Comparison of ENCODE assay signal across 1 cellular context in the genomic region with DNA sequence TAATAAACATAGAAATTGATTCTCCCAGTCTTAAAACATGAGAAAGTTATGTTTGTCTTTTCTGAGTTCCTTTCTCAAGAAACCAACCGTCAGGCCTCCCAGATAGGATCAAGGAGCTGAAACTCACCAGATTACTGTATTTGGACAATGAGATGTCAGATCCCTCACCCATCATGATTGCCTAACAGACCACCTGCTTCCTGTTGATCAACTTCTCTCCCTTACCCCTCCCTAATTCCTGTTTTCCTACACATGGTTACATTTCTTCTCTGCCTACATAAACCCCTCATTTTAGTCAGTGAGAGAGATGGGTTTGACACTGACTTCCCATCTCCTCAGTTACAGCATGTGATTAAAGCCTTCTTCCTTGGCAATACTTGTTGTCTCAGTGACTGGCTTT.
TF ChIP-seq lines count a peak whose summit lies in the region.

No MANE protein-coding gene starts in this region.

TF ChIP-seq in K562, 482 proteins besides CTCF, POLR2A, EP300 and RAD21 (continued from another document and continues in another):
- TF ChIP-seq, protein P1, sequence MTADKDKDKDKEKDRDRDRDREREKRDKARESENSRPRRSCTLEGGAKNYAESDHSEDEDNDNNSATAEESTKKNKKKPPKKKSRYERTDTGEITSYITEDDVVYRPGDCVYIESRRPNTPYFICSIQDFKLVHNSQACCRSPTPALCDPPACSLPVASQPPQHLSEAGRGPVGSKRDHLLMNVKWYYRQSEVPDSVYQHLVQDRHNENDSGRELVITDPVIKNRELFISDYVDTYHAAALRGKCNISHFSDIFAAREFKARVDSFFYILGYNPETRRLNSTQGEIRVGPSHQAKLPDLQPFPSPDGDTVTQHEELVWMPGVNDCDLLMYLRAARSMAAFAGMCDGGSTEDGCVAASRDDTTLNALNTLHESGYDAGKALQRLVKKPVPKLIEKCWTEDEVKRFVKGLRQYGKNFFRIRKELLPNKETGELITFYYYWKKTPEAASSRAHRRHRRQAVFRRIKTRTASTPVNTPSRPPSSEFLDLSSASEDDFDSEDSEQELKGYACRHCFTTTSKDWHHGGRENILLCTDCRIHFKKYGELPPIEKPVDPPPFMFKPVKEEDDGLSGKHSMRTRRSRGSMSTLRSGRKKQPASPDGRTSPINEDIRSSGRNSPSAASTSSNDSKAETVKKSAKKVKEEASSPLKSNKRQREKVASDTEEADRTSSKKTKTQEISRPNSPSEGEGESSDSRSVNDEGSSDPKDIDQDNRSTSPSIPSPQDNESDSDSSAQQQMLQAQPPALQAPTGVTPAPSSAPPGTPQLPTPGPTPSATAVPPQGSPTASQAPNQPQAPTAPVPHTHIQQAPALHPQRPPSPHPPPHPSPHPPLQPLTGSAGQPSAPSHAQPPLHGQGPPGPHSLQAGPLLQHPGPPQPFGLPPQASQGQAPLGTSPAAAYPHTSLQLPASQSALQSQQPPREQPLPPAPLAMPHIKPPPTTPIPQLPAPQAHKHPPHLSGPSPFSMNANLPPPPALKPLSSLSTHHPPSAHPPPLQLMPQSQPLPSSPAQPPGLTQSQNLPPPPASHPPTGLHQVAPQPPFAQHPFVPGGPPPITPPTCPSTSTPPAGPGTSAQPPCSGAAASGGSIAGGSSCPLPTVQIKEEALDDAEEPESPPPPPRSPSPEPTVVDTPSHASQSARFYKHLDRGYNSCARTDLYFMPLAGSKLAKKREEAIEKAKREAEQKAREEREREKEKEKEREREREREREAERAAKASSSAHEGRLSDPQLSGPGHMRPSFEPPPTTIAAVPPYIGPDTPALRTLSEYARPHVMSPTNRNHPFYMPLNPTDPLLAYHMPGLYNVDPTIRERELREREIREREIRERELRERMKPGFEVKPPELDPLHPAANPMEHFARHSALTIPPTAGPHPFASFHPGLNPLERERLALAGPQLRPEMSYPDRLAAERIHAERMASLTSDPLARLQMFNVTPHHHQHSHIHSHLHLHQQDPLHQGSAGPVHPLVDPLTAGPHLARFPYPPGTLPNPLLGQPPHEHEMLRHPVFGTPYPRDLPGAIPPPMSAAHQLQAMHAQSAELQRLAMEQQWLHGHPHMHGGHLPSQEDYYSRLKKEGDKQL (CRISPR knock-in tag; IDR thresholded peaks at IDR 0.05; ENCODE audit: borderline replicate concordance) = no peak
- peak; percentile 69 for TF ChIP-seq ARID1B (IDR thresholded peaks at IDR 0.05)
- TF ChIP-seq, protein P2, sequence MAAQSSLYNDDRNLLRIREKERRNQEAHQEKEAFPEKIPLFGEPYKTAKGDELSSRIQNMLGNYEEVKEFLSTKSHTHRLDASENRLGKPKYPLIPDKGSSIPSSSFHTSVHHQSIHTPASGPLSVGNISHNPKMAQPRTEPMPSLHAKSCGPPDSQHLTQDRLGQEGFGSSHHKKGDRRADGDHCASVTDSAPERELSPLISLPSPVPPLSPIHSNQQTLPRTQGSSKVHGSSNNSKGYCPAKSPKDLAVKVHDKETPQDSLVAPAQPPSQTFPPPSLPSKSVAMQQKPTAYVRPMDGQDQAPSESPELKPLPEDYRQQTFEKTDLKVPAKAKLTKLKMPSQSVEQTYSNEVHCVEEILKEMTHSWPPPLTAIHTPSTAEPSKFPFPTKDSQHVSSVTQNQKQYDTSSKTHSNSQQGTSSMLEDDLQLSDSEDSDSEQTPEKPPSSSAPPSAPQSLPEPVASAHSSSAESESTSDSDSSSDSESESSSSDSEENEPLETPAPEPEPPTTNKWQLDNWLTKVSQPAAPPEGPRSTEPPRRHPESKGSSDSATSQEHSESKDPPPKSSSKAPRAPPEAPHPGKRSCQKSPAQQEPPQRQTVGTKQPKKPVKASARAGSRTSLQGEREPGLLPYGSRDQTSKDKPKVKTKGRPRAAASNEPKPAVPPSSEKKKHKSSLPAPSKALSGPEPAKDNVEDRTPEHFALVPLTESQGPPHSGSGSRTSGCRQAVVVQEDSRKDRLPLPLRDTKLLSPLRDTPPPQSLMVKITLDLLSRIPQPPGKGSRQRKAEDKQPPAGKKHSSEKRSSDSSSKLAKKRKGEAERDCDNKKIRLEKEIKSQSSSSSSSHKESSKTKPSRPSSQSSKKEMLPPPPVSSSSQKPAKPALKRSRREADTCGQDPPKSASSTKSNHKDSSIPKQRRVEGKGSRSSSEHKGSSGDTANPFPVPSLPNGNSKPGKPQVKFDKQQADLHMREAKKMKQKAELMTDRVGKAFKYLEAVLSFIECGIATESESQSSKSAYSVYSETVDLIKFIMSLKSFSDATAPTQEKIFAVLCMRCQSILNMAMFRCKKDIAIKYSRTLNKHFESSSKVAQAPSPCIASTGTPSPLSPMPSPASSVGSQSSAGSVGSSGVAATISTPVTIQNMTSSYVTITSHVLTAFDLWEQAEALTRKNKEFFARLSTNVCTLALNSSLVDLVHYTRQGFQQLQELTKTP (IDR thresholded peaks at IDR 0.05; ENCODE audit: low read depth in 1 of 2, partially characterized antibody in 2 of 2) = no peak
- TF ChIP-seq ZNF165 (CRISPR knock-in tag; IDR thresholded peaks at IDR 0.05; ENCODE audit: borderline replicate concordance) = no peak
- TF ChIP-seq NFIX (CRISPR knock-in tag; IDR thresholded peaks at IDR 0.05; ENCODE audit: low read depth) = no peak
- no peak for TF ChIP-seq LARP7 (IDR thresholded peaks at IDR 0.05)
- no peak for TF ChIP-seq SRSF9 (IDR thresholded peaks at IDR 0.05; ENCODE audit: borderline replicate concordance, low read depth, low read length)
- TF ChIP-seq HOXB6 (CRISPR knock-in tag; IDR thresholded peaks at IDR 0.05; ENCODE audit: borderline replicate concordance) = no peak
- TF ChIP-seq, protein P3, sequence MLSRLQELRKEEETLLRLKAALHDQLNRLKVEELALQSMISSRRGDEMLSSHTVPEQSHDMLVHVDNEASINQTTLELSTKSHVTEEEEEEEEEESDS (CRISPR knock-in tag; IDR thresholded peaks at IDR 0.05) = no peak
- TF ChIP-seq ASH1L (IDR thresholded peaks at IDR 0.05; ENCODE audit: borderline replicate concordance, low read depth, partially characterized antibody) = no peak
- peak; percentile 59; the same call in 1 of the 2 replicates for TF ChIP-seq MECOM (CRISPR knock-in tag; IDR thresholded peaks at IDR 0.05)
- TF ChIP-seq ZC3H4 (CRISPR knock-in tag; IDR thresholded peaks at IDR 0.05; ENCODE audit: borderline replicate concordance) = no peak
- no peak for TF ChIP-seq KAT7 (CRISPR knock-in tag; IDR thresholded peaks at IDR 0.05; ENCODE audit: borderline replicate concordance)
- TF ChIP-seq SAP30 (IDR thresholded peaks at IDR 0.05; ENCODE audit: borderline replicate concordance, insufficient read depth, low read depth, low read length, poor library complexity, severe bottlenecking) = no peak
- TF ChIP-seq BMI1 (IDR thresholded peaks at IDR 0.05; ENCODE audit: low read length) = no peak
- TF ChIP-seq, protein P4, sequence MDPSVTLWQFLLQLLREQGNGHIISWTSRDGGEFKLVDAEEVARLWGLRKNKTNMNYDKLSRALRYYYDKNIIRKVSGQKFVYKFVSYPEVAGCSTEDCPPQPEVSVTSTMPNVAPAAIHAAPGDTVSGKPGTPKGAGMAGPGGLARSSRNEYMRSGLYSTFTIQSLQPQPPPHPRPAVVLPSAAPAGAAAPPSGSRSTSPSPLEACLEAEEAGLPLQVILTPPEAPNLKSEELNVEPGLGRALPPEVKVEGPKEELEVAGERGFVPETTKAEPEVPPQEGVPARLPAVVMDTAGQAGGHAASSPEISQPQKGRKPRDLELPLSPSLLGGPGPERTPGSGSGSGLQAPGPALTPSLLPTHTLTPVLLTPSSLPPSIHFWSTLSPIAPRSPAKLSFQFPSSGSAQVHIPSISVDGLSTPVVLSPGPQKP (CRISPR knock-in tag; IDR thresholded peaks at IDR 0.05) = no peak
- no peak for TF ChIP-seq NCOA4 (IDR thresholded peaks at IDR 0.05; ENCODE audit: partially characterized antibody)
- TF ChIP-seq, protein P5, sequence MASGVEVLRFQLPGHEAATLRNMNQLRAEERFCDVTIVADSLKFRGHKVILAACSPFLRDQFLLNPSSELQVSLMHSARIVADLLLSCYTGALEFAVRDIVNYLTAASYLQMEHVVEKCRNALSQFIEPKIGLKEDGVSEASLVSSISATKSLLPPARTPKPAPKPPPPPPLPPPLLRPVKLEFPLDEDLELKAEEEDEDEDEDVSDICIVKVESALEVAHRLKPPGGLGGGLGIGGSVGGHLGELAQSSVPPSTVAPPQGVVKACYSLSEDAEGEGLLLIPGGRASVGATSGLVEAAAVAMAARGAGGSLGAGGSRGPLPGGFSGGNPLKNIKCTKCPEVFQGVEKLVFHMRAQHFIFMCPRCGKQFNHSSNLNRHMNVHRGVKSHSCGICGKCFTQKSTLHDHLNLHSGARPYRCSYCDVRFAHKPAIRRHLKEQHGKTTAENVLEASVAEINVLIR (CRISPR knock-in tag; IDR thresholded peaks at IDR 0.05) = no peak
- TF ChIP-seq SNRNP70 (optimal IDR thresholded peaks at IDR 0.05; ENCODE audit: low read depth, low read length) = no peak
- no peak for TF ChIP-seq ZNF316 (IDR thresholded peaks at IDR 0.05)
- TF ChIP-seq, protein P6, sequence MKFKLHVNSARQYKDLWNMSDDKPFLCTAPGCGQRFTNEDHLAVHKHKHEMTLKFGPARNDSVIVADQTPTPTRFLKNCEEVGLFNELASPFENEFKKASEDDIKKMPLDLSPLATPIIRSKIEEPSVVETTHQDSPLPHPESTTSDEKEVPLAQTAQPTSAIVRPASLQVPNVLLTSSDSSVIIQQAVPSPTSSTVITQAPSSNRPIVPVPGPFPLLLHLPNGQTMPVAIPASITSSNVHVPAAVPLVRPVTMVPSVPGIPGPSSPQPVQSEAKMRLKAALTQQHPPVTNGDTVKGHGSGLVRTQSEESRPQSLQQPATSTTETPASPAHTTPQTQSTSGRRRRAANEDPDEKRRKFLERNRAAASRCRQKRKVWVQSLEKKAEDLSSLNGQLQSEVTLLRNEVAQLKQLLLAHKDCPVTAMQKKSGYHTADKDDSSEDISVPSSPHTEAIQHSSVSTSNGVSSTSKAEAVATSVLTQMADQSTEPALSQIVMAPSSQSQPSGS (CRISPR knock-in tag; IDR thresholded peaks at IDR 0.05) = no peak
- TF ChIP-seq BHLHE40 (IDR thresholded peaks at IDR 0.05; ENCODE audit: low read length) = no peak
- no peak for TF ChIP-seq CEBPG (CRISPR knock-in tag; IDR thresholded peaks at IDR 0.05)
- peak; percentile 41 to 55; a peak in 2 of 4 replicates for TF ChIP-seq CEBPG (tag; conservative IDR thresholded peaks at IDR 0.05 in 1 of 2, IDR thresholded peaks at IDR 0.05 in 1 of 2)
- TF ChIP-seq TCF7L2 (IDR thresholded peaks at IDR 0.05; ENCODE audit: low read depth, low read length) = no peak
- TF ChIP-seq RCOR1 (IDR thresholded peaks at IDR 0.05; ENCODE audit: borderline replicate concordance in 1 of 2, low read depth in 2 of 2, low read length in 2 of 2) = no peak
- peak; percentile 60 for TF ChIP-seq GABPA (tag; conservative IDR thresholded peaks at IDR 0.05; ENCODE audit: low read depth)
- TF ChIP-seq NR2F6 (CRISPR knock-in tag; IDR thresholded peaks at IDR 0.05) = no peak
- TF ChIP-seq GATA2 (CRISPR knock-in tag; IDR thresholded peaks at IDR 0.05) = no peak
- no peak for TF ChIP-seq ZBED1 (IDR thresholded peaks at IDR 0.05)
- no peak for TF ChIP-seq TBL1XR1 (IDR thresholded peaks at IDR 0.05; ENCODE audit: low read length in 2 of 2)
- TF ChIP-seq GATAD2B (IDR thresholded peaks at IDR 0.05; ENCODE audit: borderline replicate concordance) = no peak
- no peak for TF ChIP-seq KHSRP (IDR thresholded peaks at IDR 0.05)
- TF ChIP-seq RBM39 (optimal IDR thresholded peaks at IDR 0.05; ENCODE audit: low read depth, low read length) = no peak
- no peak for TF ChIP-seq MCM3 (IDR thresholded peaks at IDR 0.05)
- TF ChIP-seq TEAD4 (IDR thresholded peaks at IDR 0.05; ENCODE audit: low read length) = peak; percentile 47; the same call in 1 of the 2 replicates
- TF ChIP-seq TEAD4 (CRISPR knock-in tag; IDR thresholded peaks at IDR 0.05; ENCODE audit: borderline replicate concordance) = no peak
- no peak for TF ChIP-seq FOXA1 (IDR thresholded peaks at IDR 0.05; ENCODE audit: borderline replicate concordance)
- TF ChIP-seq CREB1 (IDR thresholded peaks at IDR 0.05) = no peak
- no peak for TF ChIP-seq CREB1 (CRISPR knock-in tag; IDR thresholded peaks at IDR 0.05)
- TF ChIP-seq, protein P7, sequence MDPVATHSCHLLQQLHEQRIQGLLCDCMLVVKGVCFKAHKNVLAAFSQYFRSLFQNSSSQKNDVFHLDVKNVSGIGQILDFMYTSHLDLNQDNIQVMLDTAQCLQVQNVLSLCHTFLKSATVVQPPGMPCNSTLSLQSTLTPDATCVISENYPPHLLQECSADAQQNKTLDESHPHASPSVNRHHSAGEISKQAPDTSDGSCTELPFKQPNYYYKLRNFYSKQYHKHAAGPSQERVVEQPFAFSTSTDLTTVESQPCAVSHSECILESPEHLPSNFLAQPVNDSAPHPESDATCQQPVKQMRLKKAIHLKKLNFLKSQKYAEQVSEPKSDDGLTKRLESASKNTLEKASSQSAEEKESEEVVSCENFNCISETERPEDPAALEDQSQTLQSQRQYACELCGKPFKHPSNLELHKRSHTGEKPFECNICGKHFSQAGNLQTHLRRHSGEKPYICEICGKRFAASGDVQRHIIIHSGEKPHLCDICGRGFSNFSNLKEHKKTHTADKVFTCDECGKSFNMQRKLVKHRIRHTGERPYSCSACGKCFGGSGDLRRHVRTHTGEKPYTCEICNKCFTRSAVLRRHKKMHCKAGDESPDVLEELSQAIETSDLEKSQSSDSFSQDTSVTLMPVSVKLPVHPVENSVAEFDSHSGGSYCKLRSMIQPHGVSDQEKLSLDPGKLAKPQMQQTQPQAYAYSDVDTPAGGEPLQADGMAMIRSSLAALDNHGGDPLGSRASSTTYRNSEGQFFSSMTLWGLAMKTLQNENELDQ (CRISPR knock-in tag; IDR thresholded peaks at IDR 0.05; ENCODE audit: borderline replicate concordance) = no peak
- TF ChIP-seq MEF2A (IDR thresholded peaks at IDR 0.05; ENCODE audit: control insufficient read depth, low read depth, low read length) = no peak
- TF ChIP-seq MYC (IDR thresholded peaks at IDR 0.05; ENCODE audit: low read depth, low read length) = no peak
- TF ChIP-seq MYC (CRISPR knock-in tag; IDR thresholded peaks at IDR 0.05; ENCODE audit: borderline replicate concordance, low read depth) = no peak
- no peak for TF ChIP-seq ZNF785 (CRISPR knock-in tag; IDR thresholded peaks at IDR 0.05)
- TF ChIP-seq, protein P8, sequence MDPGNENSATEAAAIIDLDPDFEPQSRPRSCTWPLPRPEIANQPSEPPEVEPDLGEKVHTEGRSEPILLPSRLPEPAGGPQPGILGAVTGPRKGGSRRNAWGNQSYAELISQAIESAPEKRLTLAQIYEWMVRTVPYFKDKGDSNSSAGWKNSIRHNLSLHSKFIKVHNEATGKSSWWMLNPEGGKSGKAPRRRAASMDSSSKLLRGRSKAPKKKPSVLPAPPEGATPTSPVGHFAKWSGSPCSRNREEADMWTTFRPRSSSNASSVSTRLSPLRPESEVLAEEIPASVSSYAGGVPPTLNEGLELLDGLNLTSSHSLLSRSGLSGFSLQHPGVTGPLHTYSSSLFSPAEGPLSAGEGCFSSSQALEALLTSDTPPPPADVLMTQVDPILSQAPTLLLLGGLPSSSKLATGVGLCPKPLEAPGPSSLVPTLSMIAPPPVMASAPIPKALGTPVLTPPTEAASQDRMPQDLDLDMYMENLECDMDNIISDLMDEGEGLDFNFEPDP (CRISPR knock-in tag; IDR thresholded peaks at IDR 0.05) = no peak
